ENCODE assay signal across 16 cellular contexts in genomic region chr7:93574269-93574645, GRCh38. TPM values are rescaled to one million over a fixed set of nuclear protein-coding genes. Genes with fewer than 3 reads are reported as not detected.
DNase-seq lines count a peak whose midpoint lies in the region; ATAC-seq and TF ChIP-seq lines count a peak whose summit lies in the region.
"Had no signal": no experiment of that assay in that cellular context is flagged by ENCODE, and none has a peak within 500 bp of the region (broad histone marks: within the 10 kb centered on the region; RNA-seq: fewer than 3 reads in every experiment).

No MANE protein-coding gene starts in this region.

- TF ChIP-seq RAD21 in SK-N-SH (IDR thresholded peaks at IDR 0.05; ENCODE audit: low read length) = no peak

- no peak overlapping the region for H3K9ac ChIP-seq in SK-N-SH
- H3K9ac ChIP-seq: GM23248 had no signal

- H3K36me3 Mint-ChIP-seq in naive B cell = no peaks in the 10 kb centered on the region

- no peak for TF ChIP-seq CTCF in SK-N-SH (IDR thresholded peaks at IDR 0.05)
- no peak for TF ChIP-seq CTCF in upper lobe of right lung (IDR thresholded peaks at IDR 0.05)
- TF ChIP-seq CTCF in Peyer's patch (IDR thresholded peaks at IDR 0.05) = no peak

- H3K4me2 ChIP-seq in SK-N-SH = no peak overlapping the region

- H3K36me3 ChIP-seq in SK-N-SH (replicated peaks in 1 of 2; ENCODE audit: control insufficient read depth in 1 of 2, insufficient read depth in 2 of 2, low read length in 1 of 2) (no peaks in the 10 kb centered on the region), upper lobe of right lung (no peaks in the 10 kb centered on the region), Peyer's patch (no peaks in the 10 kb centered on the region)
- H3K36me3 ChIP-seq: sigmoid colon, tibial nerve had no signal

- H3K79me2 ChIP-seq in SK-N-SH (ENCODE audit: insufficient read depth) = no peaks in the 10 kb centered on the region

- H3K9me3 ChIP-seq in SK-N-SH (no peaks in the 10 kb centered on the region), upper lobe of right lung (no peaks in the 10 kb centered on the region), Peyer's patch (no peaks in the 10 kb centered on the region)
- H3K9me3 ChIP-seq: sigmoid colon, tibial nerve had no signal

- H3K4me3 ChIP-seq in SK-N-SH (ENCODE audit: low read depth in 2 of 2, low read length in 1 of 2) (peak overlapping the region in 1 of 2 experiments; percentile 33; a peak in 1 of 4 replicates), upper lobe of right lung (peak overlapping the region; percentile 24), Peyer's patch (peak overlapping the region in 1 of 4 donors; percentile 25)
- H3K4me3 ChIP-seq: GM23248 had no signal

- intact Hi-C loops in upper lobe of right lung (cut with DNase I) = no loop called here

- no peak for TF ChIP-seq EP300 in SK-N-SH (IDR thresholded peaks at IDR 0.05; ENCODE audit: borderline replicate concordance in 1 of 2, low read depth in 1 of 2, low read length in 1 of 2)

- H3F3A ChIP-seq in SK-N-SH (replicated peaks; ENCODE audit: insufficient read depth) = no peaks in the 10 kb centered on the region

- no peaks in the 10 kb centered on the region for H3K9me3 Mint-ChIP-seq in naive B cell

- whole genome bisulfite sequencing in SK-N-SH (ENCODE audit: low lambda C conversion rate) = 8% methylated on average over 19 of the region's 19 CpGs

- POLR2A ChIA-PET in SK-N-SH (lab: Yijun Ruan, JAX) = no interaction called here

- DNase-seq in SK-N-SH = peak; percentile 48
- peak; percentile 58 for DNase-seq in ecto neural progenitor cell (ENCODE audit: low spot score)
- DNase-seq in naive B cell = no peak
- no peak for DNase-seq in upper lobe of right lung
- no peak for DNase-seq in T-helper 9 cell
- no peak for DNase-seq in Peyer's patch
- DNase-seq: activated CD4-positive, CD25-positive, alpha-beta regulatory T cell treated with anti-CD3 and anti-CD28 coated beads, Interleukin-2, amount 50 U/mL, for 72 hours; DND-41; NCI-H1694; NK-92 treated with Interleukin-12 subunit alpha and Interleukin-12 subunit beta, amount 100 ng/mL, for 24 hours; sigmoid colon had no signal

- no peak for TF ChIP-seq POLR2A in Peyer's patch (IDR thresholded peaks at IDR 0.05)

- H3K9me2 ChIP-seq in SK-N-SH = no peaks in the 10 kb centered on the region

- H3K4me1 Mint-ChIP-seq in naive B cell = peaks cover 19 to 20% (median 20%) of the 10 kb centered on the region in 3 donors

- peaks cover 51 to 75% (median 69%) of the 10 kb centered on the region in 3 donors for H3K27me3 Mint-ChIP-seq in naive B cell

- H3K4me3 Mint-ChIP-seq in naive B cell = peak overlapping the region in 7 of 8 donors; percentile 0 to 79 (median 26)

- H4K20me1 ChIP-seq in SK-N-SH (ENCODE audit: insufficient read depth) = no peaks in the 10 kb centered on the region

- H3K27ac ChIP-seq in SK-N-SH (ENCODE audit: low read depth in 2 of 2, low read length in 1 of 2) = no peak overlapping the region
- H3K27ac ChIP-seq in upper lobe of right lung = no peak overlapping the region
- no peak overlapping the region for H3K27ac ChIP-seq in Peyer's patch
- H3K27ac ChIP-seq: GM23248, sigmoid colon, tibial nerve had no signal

- peaks cover 28% of the 10 kb centered on the region for H3K27me3 ChIP-seq in SK-N-SH (ENCODE audit: insufficient read depth)
- H3K27me3 ChIP-seq in upper lobe of right lung = peaks cover 36% of the 10 kb centered on the region
- no peaks in the 10 kb centered on the region for H3K27me3 ChIP-seq in Peyer's patch

- no peak overlapping the region for H2AFZ ChIP-seq in SK-N-SH (ENCODE audit: low read depth)
- H2AFZ ChIP-seq: GM23248 had no signal

- H3K4me1 ChIP-seq in SK-N-SH (ENCODE audit: control insufficient read depth in 1 of 2, insufficient read depth in 2 of 2, low read depth in 1 of 2, low read length in 1 of 2) (peaks cover 0 to 12% of the 10 kb centered on the region in 2 experiments; a peak in 1 of 4 replicates), upper lobe of right lung (peaks cover 3% of the 10 kb centered on the region), Peyer's patch (no peaks in the 10 kb centered on the region)

- CTCF ChIA-PET in SK-N-SH (lab: Yijun Ruan, JAX) = interaction anchor here (0.8 to 4.0 kb wide), 2 partner anchors 12 to 23 kb away, joined by 3 to 15 read pairs; no protein-coding TSS in a partner anchor

- ATAC-seq in SK-N-SH treated with all-trans-retinoic acid at 6 μM for 48 hours = no peak
- ATAC-seq in naive B cell (ENCODE audit: low read depth in 2 of 2) = peak in 1 of 2 donors; percentile 14
- no peak for ATAC-seq in upper lobe of right lung
- no peak for ATAC-seq in GM21390 (IDR thresholded peaks at IDR 0.05; ENCODE audit: unreplicated experiment)

- H3K27ac Mint-ChIP-seq in naive B cell = no peak overlapping the region

TF ChIP-seq in SK-N-SH, 30 proteins besides CTCF, POLR2A, EP300 and RAD21:
- TF ChIP-seq SIN3A (IDR thresholded peaks at IDR 0.05; ENCODE audit: borderline replicate concordance, low read depth, low read length) (no peak), TCF12 (IDR thresholded peaks at IDR 0.05) (no peak), USF2 (IDR thresholded peaks at IDR 0.05; ENCODE audit: borderline replicate concordance, low read depth, low read length) (no peak), NFIC (IDR thresholded peaks at IDR 0.05; ENCODE audit: borderline replicate concordance) (no peak)

TF ChIP-seq in SK-N-SH treated with all-trans-retinoic acid at 6 μM for 48 hours, 23 proteins besides CTCF, POLR2A, EP300 and RAD21 (continues in another document):
- TF ChIP-seq PATZ1 (CRISPR knock-in tag; IDR thresholded peaks at IDR 0.05; ENCODE audit: borderline replicate concordance) (no peak), TCF4 (CRISPR knock-in tag; IDR thresholded peaks at IDR 0.05; ENCODE audit: borderline replicate concordance) (no peak), OSR1 (CRISPR knock-in tag; IDR thresholded peaks at IDR 0.05) (no peak), ARNTL (CRISPR knock-in tag; IDR thresholded peaks at IDR 0.05; ENCODE audit: borderline replicate concordance, low read depth) (no peak), ESRRG (CRISPR knock-in tag; IDR thresholded peaks at IDR 0.05) (no peak), ZFP3 (CRISPR knock-in tag; IDR thresholded peaks at IDR 0.05) (no peak), ZNF70 (CRISPR knock-in tag; IDR thresholded peaks at IDR 0.05) (no peak), PPARA (CRISPR knock-in tag; IDR thresholded peaks at IDR 0.05; ENCODE audit: borderline replicate concordance) (no peak), RARB (CRISPR knock-in tag; IDR thresholded peaks at IDR 0.05) (no peak), ZC3H10 (CRISPR knock-in tag; IDR thresholded peaks at IDR 0.05) (no peak), SNAI2 (CRISPR knock-in tag; IDR thresholded peaks at IDR 0.05) (no peak), CSRNP3 (CRISPR knock-in tag; IDR thresholded peaks at IDR 0.05) (no peak), ZNF565 (CRISPR knock-in tag; conservative IDR thresholded peaks at IDR 0.05; ENCODE audit: low read depth) (no peak)

RNA-seq across cellular contexts. Expression of gene CALCR, which starts 0.3 kb away (rescaled TPM):
- polyA plus RNA-seq in SK-N-SH (2012; rRNA removed) (0.06 and 0.12 TPM in 2 replicates), naive B cell (ENCODE audit: low read depth in 6 of 6) (not detected)
- polyA plus RNA-seq in SK-N-SH (2012; cell fraction: cytosol; rRNA removed) = 0.08 and 0.12 TPM in 2 replicates
- polyA plus RNA-seq in SK-N-SH (2012; cell fraction: nucleus; rRNA removed) = 0.05 and 0.08 TPM in 2 replicates
- total RNA-seq in upper lobe of right lung (not detected), Peyer's patch (not detected)
- total RNA-seq: bronchial epithelial cell, GM23248, sigmoid colon had no signal
- polyA plus RNA-seq: GM23248 had no signal

Comparison
In these comparisons a context has a peak if more than half of its experiments do, and no peak if none do; other contexts are left out.
1. DNase-seq: peak in SK-N-SH (single experiment) and ecto neural progenitor cell (single experiment); none in naive B cell (single experiment), upper lobe of right lung (single experiment), T-helper 9 cell (single experiment) and Peyer's patch (0 of 3).